ENCODE assay signal across 1 cellular context in genomic region chr2:66555511-66556324, GRCh38.
TF ChIP-seq lines count a peak whose summit lies in the region.

No MANE protein-coding gene starts in this region.

TF ChIP-seq in HEK293, 187 proteins besides CTCF, POLR2A, EP300 and RAD21 (continued from another document):
- TF ChIP-seq ZNF398 (tag by site-specific recombination; IDR thresholded peaks at IDR 0.05) (no peak), SCRT2 (tag by site-specific recombination; IDR thresholded peaks at IDR 0.05) (peak; percentile 37; the same call in 1 of the 2 replicates), ZBTB17 (tag by site-specific recombination; IDR thresholded peaks at IDR 0.05) (peak; percentile 68), ZNF777 (tag by site-specific recombination; IDR thresholded peaks at IDR 0.05; ENCODE audit: borderline replicate concordance) (no peak), ZNF670 (tag by site-specific recombination; IDR thresholded peaks at IDR 0.05; ENCODE audit: low read depth) (no peak), ZBTB11 (tag by site-specific recombination; conservative IDR thresholded peaks at IDR 0.05; ENCODE audit: low read depth) (peak; percentile 86)
